1 cellular context compared by ENCODE assay signal in genomic region chr6:41073203-41073967, GRCh38.
TF ChIP-seq lines count a peak whose summit lies in the region.

No MANE protein-coding gene starts in this region.

TF ChIP-seq in HepG2, 621 proteins besides CTCF, POLR2A, EP300 and RAD21 (continued from another document and continues in another):
- TF ChIP-seq E2F5 (CRISPR knock-in tag; conservative IDR thresholded peaks at IDR 0.05): no peak
- no peak for TF ChIP-seq ZNF562 (CRISPR knock-in tag; IDR thresholded peaks at IDR 0.05; ENCODE audit: borderline replicate concordance)
- TF ChIP-seq ZNF501 (CRISPR knock-in tag; IDR thresholded peaks at IDR 0.05): 0 out of 2 replicates have a peak, but pooled peaks have one; percentile 2
- peak; percentile 23; the same call in 1 of the 2 replicates for TF ChIP-seq ZNF333 (CRISPR knock-in tag; IDR thresholded peaks at IDR 0.05; ENCODE audit: borderline replicate concordance)
- TF ChIP-seq ZNF780A (CRISPR knock-in tag; IDR thresholded peaks at IDR 0.05): no peak
- TF ChIP-seq SUZ12 (IDR thresholded peaks at IDR 0.05; ENCODE audit: low read depth, low read length): no peak
- no peak for TF ChIP-seq ZNF33B (CRISPR knock-in tag; IDR thresholded peaks at IDR 0.05)
- TF ChIP-seq CHD2 (IDR thresholded peaks at IDR 0.05; ENCODE audit: low read depth, low read length): peak; percentile 54; the same call in 1 of the 2 replicates
- no peak for TF ChIP-seq ZHX2 (IDR thresholded peaks at IDR 0.05; ENCODE audit: low read depth)
- TF ChIP-seq ZHX2 (CRISPR knock-in tag; IDR thresholded peaks at IDR 0.05; ENCODE audit: borderline replicate concordance): peak; percentile 27; the same call in 1 of the 2 replicates
- TF ChIP-seq THAP8 (CRISPR knock-in tag; IDR thresholded peaks at IDR 0.05; ENCODE audit: borderline replicate concordance): no peak
- TF ChIP-seq ZNF230 (CRISPR knock-in tag; IDR thresholded peaks at IDR 0.05): no peak
- no peak; the same call in 1 of the 2 replicates for TF ChIP-seq RNF219 (CRISPR knock-in tag; IDR thresholded peaks at IDR 0.05)
- no peak for TF ChIP-seq CEBPZ (IDR thresholded peaks at IDR 0.05; ENCODE audit: low read length)
- no peak for TF ChIP-seq ZNF121 (CRISPR knock-in tag; IDR thresholded peaks at IDR 0.05)
- TF ChIP-seq ZNF30 (CRISPR knock-in tag; IDR thresholded peaks at IDR 0.05): 0 out of 2 replicates have a peak, but pooled peaks have one; percentile 50
- TF ChIP-seq TBX2 (CRISPR knock-in tag; IDR thresholded peaks at IDR 0.05; ENCODE audit: borderline replicate concordance): peak; percentile 31; the same call in 1 of the 2 replicates
- peak; percentile 97 for TF ChIP-seq RBFOX2 (IDR thresholded peaks at IDR 0.05; ENCODE audit: low read depth, low read length)
- TF ChIP-seq GTF3A (CRISPR knock-in tag; conservative IDR thresholded peaks at IDR 0.05): no peak
- TF ChIP-seq ZFY (CRISPR knock-in tag; IDR thresholded peaks at IDR 0.05): peak; percentile 95
- no peak for TF ChIP-seq HNRNPH1 (optimal IDR thresholded peaks at IDR 0.05; ENCODE audit: low read depth, low read length)
- no peak for TF ChIP-seq JARID2 (CRISPR knock-in tag; IDR thresholded peaks at IDR 0.05; ENCODE audit: insufficient replicate concordance)
- TF ChIP-seq NR2F6 (IDR thresholded peaks at IDR 0.05): no peak
- 0 out of 2 replicates have a peak, but pooled peaks have one; percentile 6 for TF ChIP-seq NR2F6 (CRISPR knock-in tag; IDR thresholded peaks at IDR 0.05)
- peak; percentile 23; the same call in 1 of the 2 replicates for TF ChIP-seq GMEB1 (CRISPR knock-in tag; IDR thresholded peaks at IDR 0.05; ENCODE audit: borderline replicate concordance)
- TF ChIP-seq EHMT2 (IDR thresholded peaks at IDR 0.05; ENCODE audit: borderline replicate concordance, low read depth, low read length): no peak
- TF ChIP-seq MTA1 (CRISPR knock-in tag; IDR thresholded peaks at IDR 0.05; ENCODE audit: borderline replicate concordance): peak; percentile 51; the same call in 1 of the 2 replicates
- TF ChIP-seq RXRB (CRISPR knock-in tag; IDR thresholded peaks at IDR 0.05; ENCODE audit: borderline replicate concordance): no peak
- 0 out of 2 replicates have a peak, but pooled peaks have one; percentile 70 for TF ChIP-seq MLLT10 (CRISPR knock-in tag; IDR thresholded peaks at IDR 0.05)
- TF ChIP-seq FOXK1 (CRISPR knock-in tag; IDR thresholded peaks at IDR 0.05; ENCODE audit: borderline replicate concordance, low read depth): no peak
- no peak for TF ChIP-seq ETS1 (CRISPR knock-in tag; IDR thresholded peaks at IDR 0.05)
- TF ChIP-seq RFX5 (IDR thresholded peaks at IDR 0.05; ENCODE audit: low read depth, low read length): no peak
- TF ChIP-seq HNRNPLL (IDR thresholded peaks at IDR 0.05; ENCODE audit: low read depth, low read length, poor library complexity, severe bottlenecking): peak; percentile 72
- no peak for TF ChIP-seq MBD4 (IDR thresholded peaks at IDR 0.05; ENCODE audit: borderline replicate concordance, low read length)
- TF ChIP-seq DBP (CRISPR knock-in tag; IDR thresholded peaks at IDR 0.05; ENCODE audit: not compliant biosample characterization): peak; percentile 68
- TF ChIP-seq GLMP (CRISPR knock-in tag; IDR thresholded peaks at IDR 0.05; ENCODE audit: borderline replicate concordance): no peak
- TF ChIP-seq ZBTB25 (CRISPR knock-in tag; IDR thresholded peaks at IDR 0.05): peak; percentile 99
- 0 out of 2 replicates have a peak, but pooled peaks have one; percentile 29 for TF ChIP-seq MEF2D (CRISPR knock-in tag; IDR thresholded peaks at IDR 0.05)
- peak; percentile 53; the same call in 1 of the 2 replicates for TF ChIP-seq ZNF619 (CRISPR knock-in tag; IDR thresholded peaks at IDR 0.05)
- TF ChIP-seq NR2F1 (CRISPR knock-in tag; IDR thresholded peaks at IDR 0.05): 0 out of 4 replicates have a peak, but pooled peaks of 1 of the 2 experiments have one; percentile 23
